ENCODE assay signal across 27 cellular contexts in genomic region chr19:5579286-5579685, GRCh38. TPM values are rescaled to one million over a fixed set of nuclear protein-coding genes. Genes with fewer than 3 reads are reported as not detected.
"Had no signal": no experiment of that assay in that cellular context is flagged by ENCODE, and none has a peak within 500 bp of the region (broad histone marks: within the 10 kb centered on the region; RNA-seq: fewer than 3 reads in every experiment).

No MANE protein-coding gene starts in this region.

- DNase-seq: activated CD4-positive, alpha-beta T cell treated with anti-CD3 and anti-CD28 coated beads, Interleukin-2, amount 10 ng/mL, durations not matched to agents 24 days and 14 days; activated CD4-positive, alpha-beta T cell treated with anti-CD3 and anti-CD28 coated beads, Interleukin-2, amount 50 U/mL, for 4 hours; activated CD8-positive, alpha-beta T cell treated with anti-CD3 and anti-CD28 coated beads for 36 hours; activated gamma-delta T cell; activated naive CD4-positive, alpha-beta T cell treated with anti-CD3 and anti-CD28 coated beads for 36 hours; activated T-cell treated with anti-CD3 and anti-CD28 coated beads, Interleukin-2, amount 50 U/mL, for 1 hour; activated T-cell treated with anti-CD3 and anti-CD28 coated beads, Interleukin-2, amount 50 U/mL, for 72 hours; adrenal gland; caudate nucleus; NCI-H1092 treated with DMSO at 0.1 percent for 48 hours; NCI-H187; NCI-H2171 treated with DMSO at 0.1 percent for 48 hours; NCI-H2227 treated with DMSO at 0.1 percent for 48 hours; NCI-H446; NCI-H526 treated with DMSO at 0.1 percent for 48 hours; NCI-H774; PC-9; SW 1271; T-helper 1 cell; T1000 had no signal

- H3K4me3 ChIP-seq: adrenal gland, PC-9 had no signal

- H2AFZ ChIP-seq: PC-9 had no signal

- H3K27me3 Mint-ChIP-seq: activated CD4-positive, alpha-beta T cell treated with anti-CD3 and anti-CD28 coated beads, Interleukin-2, amount 10 ng/mL, durations not matched to agents 24 days and 14 days; activated CD8-positive, alpha-beta T cell treated with anti-CD3 and anti-CD28 coated beads for 36 hours; brain had no signal

- H3K4me3 Mint-ChIP-seq: activated CD4-positive, alpha-beta T cell treated with anti-CD3 and anti-CD28 coated beads, Interleukin-2, amount 10 ng/mL, durations not matched to agents 24 days and 14 days; activated CD8-positive, alpha-beta T cell treated with anti-CD3 and anti-CD28 coated beads for 36 hours; activated naive CD4-positive, alpha-beta T cell treated with anti-CD3 and anti-CD28 coated beads for 36 hours; activated T-cell treated with anti-CD3 and anti-CD28 coated beads, Interleukin-2, amount 50 U/mL, for 72 hours; brain had no signal

- H3K4me2 ChIP-seq: KMS-11, PC-9 had no signal

- H3K27ac ChIP-seq: adrenal gland, KMS-11, PC-9, RWPE1 had no signal

- H3K9me3 Mint-ChIP-seq: activated CD4-positive, alpha-beta T cell treated with anti-CD3 and anti-CD28 coated beads, Interleukin-2, amount 10 ng/mL, durations not matched to agents 24 days and 14 days; activated CD8-positive, alpha-beta T cell treated with anti-CD3 and anti-CD28 coated beads for 36 hours; activated naive CD4-positive, alpha-beta T cell treated with anti-CD3 and anti-CD28 coated beads for 36 hours; activated naive CD4-positive, alpha-beta T cell treated with anti-CD3 and anti-CD28 coated beads, Interleukin-2, amount 50 U/mL, for 72 hours; activated T-cell treated with anti-CD3 and anti-CD28 coated beads, Interleukin-2, amount 50 U/mL, for 72 hours; activated T-helper 2 cell treated with anti-CD3 and anti-CD28 coated beads, Interferon-gamma antibody, Interleukin-2, Interleukin-4, amounts not matched to agents 10 μg/mL and 5 μg/mL and 100 μg/mL, durations not matched to agents 14 hours and 24 hours and 36 hours; brain had no signal

- H3K27me3 ChIP-seq: adrenal gland had no signal

- H3K27ac Mint-ChIP-seq: activated CD4-positive, alpha-beta T cell treated with anti-CD3 and anti-CD28 coated beads, Interleukin-2, amount 10 ng/mL, durations not matched to agents 24 days and 14 days; activated CD8-positive, alpha-beta T cell treated with anti-CD3 and anti-CD28 coated beads for 36 hours; activated naive CD4-positive, alpha-beta T cell treated with anti-CD3 and anti-CD28 coated beads for 36 hours; activated naive CD4-positive, alpha-beta T cell treated with anti-CD3 and anti-CD28 coated beads, Interleukin-2, amount 50 U/mL, for 72 hours; activated T-cell treated with anti-CD3 and anti-CD28 coated beads, Interleukin-2, amount 50 U/mL, for 72 hours; activated T-helper 2 cell treated with anti-CD3 and anti-CD28 coated beads, Interferon-gamma antibody, Interleukin-2, Interleukin-4, amounts not matched to agents 10 μg/mL and 5 μg/mL and 100 μg/mL, durations not matched to agents 14 hours and 24 hours and 36 hours had no signal

- ATAC-seq: Right ventricle myocardium inferior had no signal

- H3K36me3 Mint-ChIP-seq: activated naive CD4-positive, alpha-beta T cell treated with anti-CD3 and anti-CD28 coated beads, Interleukin-2, amount 50 U/mL, for 72 hours had no signal

- H3K9ac ChIP-seq: KMS-11 had no signal

- H3K9me3 ChIP-seq: adrenal gland had no signal

RNA-seq across cellular contexts. Expression of gene TINCR, which starts 11.5 kb away (rescaled TPM):
- total RNA-seq: LHCN-M2, Right ventricle myocardium inferior had no signal
